35 cellular contexts compared by ENCODE assay signal in genomic region chr1:172402878-172403573, GRCh38. TPM values are rescaled to one million over a fixed set of nuclear protein-coding genes. Genes with fewer than 3 reads are reported as not detected.
"Had no signal": no experiment of that assay in that cellular context is flagged by ENCODE, and none has a peak within 500 bp of the region (broad histone marks: within the 10 kb centered on the region; RNA-seq: fewer than 3 reads in every experiment).

No MANE protein-coding gene starts in this region.

- H3K27me3 ChIP-seq: foreskin keratinocyte, gastroesophageal sphincter, heart right ventricle, neutrophil, spleen, tibial nerve, upper lobe of left lung had no signal

- ATAC-seq: esophagus mucosa; foreskin keratinocyte; gastroesophageal sphincter; heart right ventricle; naive thymus-derived CD4-positive, alpha-beta T cell; right cardiac atrium; stimulated activated memory B cell treated with anti-CD40 and anti-IgM and Interleukin-4, amounts not matched to agents 10 μg/mL and 1 μg/mL and 100 μg/mL, for 72 hours; stimulated activated naive CD8-positive, alpha-beta T cell treated with anti-CD3 and anti-CD28 coated beads, Interleukin-15, Interleukin-2, amounts not matched to agents 100 U/mL and 50 U/mL, for 24 hours had no signal

- DNase-seq: caudate nucleus; cerebellar nuclear complex; cortex of kidney; effector CD4-positive, alpha-beta T cell; endodermal cell; foreskin keratinocyte; glutamatergic neuron; heart right ventricle; hippocampal formation; islet precursor cell; mesendoderm; midbrain; naive thymus-derived CD4-positive, alpha-beta T cell; right cardiac atrium; spleen; stimulated activated CD4-positive, alpha-beta T cell treated with anti-CD3 and anti-CD28 coated beads, Interleukin-4, amount 100 ng/mL, for 4 hours; stimulated activated naive CD8-positive, alpha-beta T cell treated with anti-CD3 and anti-CD28 coated beads, Interleukin-15, Interleukin-2, amounts not matched to agents 100 U/mL and 50 U/mL, for 24 hours; substantia nigra; upper lobe of left lung had no signal

- H3K9me3 ChIP-seq: gastroesophageal sphincter, heart right ventricle, neutrophil, prostate gland, spleen, thoracic aorta, tibial nerve, upper lobe of left lung had no signal

- H3K4me1 ChIP-seq: prostate gland had no signal

- H3K4me3 Mint-ChIP-seq: endodermal cell; naive thymus-derived CD4-positive, alpha-beta T cell; neural crest cell; stimulated activated memory B cell treated with anti-CD40 and anti-IgM and Interleukin-4, amounts not matched to agents 10 μg/mL and 1 μg/mL and 100 μg/mL, for 72 hours had no signal

- H3K27ac ChIP-seq: epithelial cell of prostate, foreskin keratinocyte, gastroesophageal sphincter, heart right ventricle, neutrophil, prostate gland, spleen, upper lobe of left lung had no signal

- H3K4me3 ChIP-seq: gastroesophageal sphincter, heart right ventricle, prostate gland, skin epidermis, spleen, thoracic aorta, tibial nerve, upper lobe of left lung had no signal

- H3K27me3 Mint-ChIP-seq: stimulated activated memory B cell treated with anti-CD40 and anti-IgM and Interleukin-4, amounts not matched to agents 10 μg/mL and 1 μg/mL and 100 μg/mL, for 72 hours had no signal

- FAIRE-seq: urothelium cell line had no signal

- H3K9me3 Mint-ChIP-seq: endodermal cell; neural crest cell; stimulated activated memory B cell treated with anti-CD40 and anti-IgM and Interleukin-4, amounts not matched to agents 10 μg/mL and 1 μg/mL and 100 μg/mL, for 72 hours had no signal

- H3K36me3 Mint-ChIP-seq: stimulated activated memory B cell treated with anti-CD40 and anti-IgM and Interleukin-4, amounts not matched to agents 10 μg/mL and 1 μg/mL and 100 μg/mL, for 72 hours had no signal

- H3K27ac Mint-ChIP-seq: endodermal cell; stimulated activated memory B cell treated with anti-CD40 and anti-IgM and Interleukin-4, amounts not matched to agents 10 μg/mL and 1 μg/mL and 100 μg/mL, for 72 hours had no signal

- H3K36me3 ChIP-seq: gastroesophageal sphincter, heart right ventricle, neutrophil, prostate gland, spleen, thoracic aorta, tibial nerve, upper lobe of left lung had no signal

RNA-seq across cellular contexts. Expression of gene C1orf105, which starts 17.5 kb away (rescaled TPM):
- total RNA-seq: dermis microvascular lymphatic vessel endothelial cell, endodermal cell, esophagus mucosa, foreskin keratinocyte, gastroesophageal sphincter, lung microvascular endothelial cell, mucosa of gallbladder, neural crest cell, osteoblast, renal cortical epithelial cell, spleen, thoracic aorta, tibial nerve, upper lobe of left lung had no signal
- polyA plus RNA-seq: foreskin keratinocyte; naive thymus-derived CD4-positive, alpha-beta T cell; spleen had no signal
